In the genomic region with DNA sequence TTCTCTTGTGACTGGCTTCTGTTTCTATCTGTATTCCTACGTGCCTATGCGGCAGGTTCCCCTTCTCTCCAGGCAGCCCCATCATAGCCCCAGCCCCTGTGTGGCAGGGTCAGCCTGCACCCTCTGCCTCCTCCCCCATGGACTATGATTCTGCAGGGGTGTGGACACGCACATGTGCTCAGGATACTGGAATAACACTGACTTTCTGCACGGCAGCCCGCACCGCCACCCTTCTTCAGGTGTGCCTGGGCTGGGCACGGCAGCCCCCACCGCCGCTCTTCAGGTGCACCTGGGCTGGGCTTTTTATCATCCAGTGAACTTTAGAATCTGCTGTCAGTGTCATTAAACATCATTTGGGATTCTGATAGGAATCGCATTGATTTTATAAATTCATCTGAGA, we compare ENCODE assay signal across 24 cellular contexts.
"Had no signal": no experiment of that assay in that cellular context is flagged by ENCODE, and none has a peak within 500 bp of the region (broad histone marks: within the 10 kb centered on the region; RNA-seq: fewer than 3 reads in every experiment).

No MANE protein-coding gene starts in this region.

- H3K36me3 Mint-ChIP-seq: activated naive CD8-positive, alpha-beta T cell treated with anti-CD3 and anti-CD28 coated beads for 36 hours; naive thymus-derived CD8-positive, alpha-beta T cell; stimulated activated memory B cell treated with anti-CD40 and anti-IgM and Interleukin-4, amounts not matched to agents 10 μg/mL and 1 μg/mL and 100 μg/mL, for 72 hours; T-cell had no signal

- H3K4me1 Mint-ChIP-seq: activated CD4-positive, alpha-beta T cell treated with anti-CD3 and anti-CD28 coated beads, Interleukin-2, amount 10 ng/mL, durations not matched to agents 7 days and 5 days; activated naive CD8-positive, alpha-beta T cell treated with anti-CD3 and anti-CD28 coated beads for 36 hours; central memory CD8-positive, alpha-beta T cell; naive thymus-derived CD8-positive, alpha-beta T cell; stimulated activated memory B cell treated with anti-CD40 and anti-IgM and Interleukin-4, amounts not matched to agents 10 μg/mL and 1 μg/mL and 100 μg/mL, for 72 hours; T-cell had no signal

- H3K4me1 ChIP-seq: colonic mucosa, heart right ventricle, pancreas, right lobe of liver, stomach, suprapubic skin, tibial nerve, vagina had no signal

- H3K4me3 ChIP-seq: colonic mucosa, heart right ventricle, lung, pancreas, right lobe of liver, stomach, suprapubic skin, tibial nerve, vagina had no signal

- H3K27ac ChIP-seq: colonic mucosa, heart right ventricle, neutrophil, pancreas, right lobe of liver, stomach, suprapubic skin, tibial nerve, vagina, WERI-Rb-1 had no signal

- H3K9me3 ChIP-seq: colonic mucosa, neutrophil, pancreas, right lobe of liver, stomach, suprapubic skin, tibial nerve, vagina had no signal

- H3K9me3 Mint-ChIP-seq: activated CD4-positive, alpha-beta T cell treated with anti-CD3 and anti-CD28 coated beads, Interleukin-2, amount 10 ng/mL, durations not matched to agents 7 days and 5 days; activated naive CD8-positive, alpha-beta T cell treated with anti-CD3 and anti-CD28 coated beads for 36 hours; central memory CD8-positive, alpha-beta T cell; T-cell; T-helper 2 cell treated with Interferon-gamma antibody and Interleukin-4, amounts not matched to agents 5 μg/mL and 100 μg/mL, for 36 hours had no signal

- H3K27me3 ChIP-seq: colonic mucosa, neutrophil, right lobe of liver, tibial nerve, vagina had no signal

- ATAC-seq: heart right ventricle; naive thymus-derived CD8-positive, alpha-beta T cell; pancreas; right lobe of liver; stimulated activated memory B cell treated with anti-CD40 and anti-IgM and Interleukin-4, amounts not matched to agents 10 μg/mL and 1 μg/mL and 100 μg/mL, for 72 hours; T-cell had no signal

- H3K36me3 ChIP-seq: colonic mucosa, heart right ventricle, neutrophil, pancreas, right lobe of liver, stomach, suprapubic skin, tibial nerve, vagina, WERI-Rb-1 had no signal

- H3K27me3 Mint-ChIP-seq: activated CD4-positive, alpha-beta T cell treated with anti-CD3 and anti-CD28 coated beads, Interleukin-2, amount 10 ng/mL, durations not matched to agents 7 days and 5 days; activated naive CD8-positive, alpha-beta T cell treated with anti-CD3 and anti-CD28 coated beads for 36 hours; central memory CD8-positive, alpha-beta T cell had no signal

- H3K4me3 Mint-ChIP-seq: activated CD4-positive, alpha-beta T cell treated with anti-CD3 and anti-CD28 coated beads, Interleukin-2, amount 10 ng/mL, durations not matched to agents 7 days and 5 days; activated naive CD8-positive, alpha-beta T cell treated with anti-CD3 and anti-CD28 coated beads for 36 hours; central memory CD8-positive, alpha-beta T cell; naive thymus-derived CD8-positive, alpha-beta T cell; stimulated activated memory B cell treated with anti-CD40 and anti-IgM and Interleukin-4, amounts not matched to agents 10 μg/mL and 1 μg/mL and 100 μg/mL, for 72 hours; T-cell; T-helper 2 cell treated with Interferon-gamma antibody and Interleukin-4, amounts not matched to agents 5 μg/mL and 100 μg/mL, for 36 hours had no signal

- H3K27ac Mint-ChIP-seq: activated CD4-positive, alpha-beta T cell treated with anti-CD3 and anti-CD28 coated beads, Interleukin-2, amount 10 ng/mL, durations not matched to agents 7 days and 5 days; activated naive CD8-positive, alpha-beta T cell treated with anti-CD3 and anti-CD28 coated beads for 36 hours; naive thymus-derived CD8-positive, alpha-beta T cell; stimulated activated memory B cell treated with anti-CD40 and anti-IgM and Interleukin-4, amounts not matched to agents 10 μg/mL and 1 μg/mL and 100 μg/mL, for 72 hours; T-cell; T-helper 2 cell treated with Interferon-gamma antibody and Interleukin-4, amounts not matched to agents 5 μg/mL and 100 μg/mL, for 36 hours had no signal

- DNase-seq: activated CD4-positive, alpha-beta T cell treated with anti-CD3 and anti-CD28 coated beads, Interleukin-2, amount 10 ng/mL, durations not matched to agents 7 days and 5 days; activated CD4-positive, CD25-positive, alpha-beta regulatory T cell treated with anti-CD3 and anti-CD28 coated beads, Interleukin-2, amount 50 U/mL, for 72 hours; activated naive CD4-positive, alpha-beta T cell treated with Interleukin-2 at 50 U/mL for 16 hours; activated naive CD8-positive, alpha-beta T cell treated with anti-CD3 and anti-CD28 coated beads for 36 hours; activated T-cell treated with anti-CD3 and anti-CD28 coated beads, Interleukin-2, amount 50 U/mL, for 48 hours; colonic mucosa; foreskin fibroblast; heart right ventricle; right lobe of liver; small intestine; stimulated activated CD4-positive, alpha-beta T cell treated with anti-CD3 and anti-CD28 coated beads, Interleukin-15, amount 100 ng/mL, for 24 hours; stomach; WERI-Rb-1 had no signal
